Comparison of ENCODE assay signal across 8 cellular contexts in genomic region chr12:50517456-50518048, GRCh38. TPM values are rescaled to one million over a fixed set of nuclear protein-coding genes. Genes with fewer than 3 reads are reported as not detected.
DNase-seq lines count a peak whose midpoint lies in the region; ATAC-seq and TF ChIP-seq lines count a peak whose summit lies in the region.

No MANE protein-coding gene starts in this region.

- H3K4me3 Mint-ChIP-seq in activated T-cell treated with anti-CD3 and anti-CD28 coated beads, Interleukin-2, amount 50 U/mL, for 4 hours, result no peak overlapping the region

- peaks cover 10% of the 10 kb centered on the region for H3K36me3 Mint-ChIP-seq in activated T-cell treated with anti-CD3 and anti-CD28 coated beads, Interleukin-2, amount 50 U/mL, for 4 hours (ENCODE audit: insufficient read depth)

- no peak for DNase-seq in activated T-cell treated with anti-CD3 and anti-CD28 coated beads, Interleukin-2, amount 50 U/mL, for 4 hours
- DNase-seq in activated T-cell treated with anti-CD3 and anti-CD28 coated beads, Interleukin-2, amount 50 U/mL, for 1 hour, result no peak
- peak; percentile 42 for DNase-seq in hepatic stellate cell (ENCODE audit: low spot score)
- no peak for DNase-seq in NCI-H526 (lab: John Stamatoyannopoulos, UW)
- DNase-seq in AG08395 (ENCODE audit: low spot score), result no peak
- DNase-seq in inferior parietal cortex (ENCODE audit: extremely low spot score), result no peak

- no peaks in the 10 kb centered on the region for H3K9me3 Mint-ChIP-seq in activated T-cell treated with anti-CD3 and anti-CD28 coated beads, Interleukin-2, amount 50 U/mL, for 4 hours

- H3K27me3 Mint-ChIP-seq in activated T-cell treated with anti-CD3 and anti-CD28 coated beads, Interleukin-2, amount 50 U/mL, for 4 hours (ENCODE audit: low read depth), result no peaks in the 10 kb centered on the region

- H3K4me1 Mint-ChIP-seq in activated T-cell treated with anti-CD3 and anti-CD28 coated beads, Interleukin-2, amount 50 U/mL, for 4 hours (ENCODE audit: low read depth), result peaks cover 67% of the 10 kb centered on the region

- ATAC-seq in activated T-cell treated with anti-CD3 and anti-CD28 coated beads, Interleukin-2, amount 50 U/mL, for 4 hours, result peak; percentile 89 to 94
- peak; percentile 78 for ATAC-seq in HG03066 (IDR thresholded peaks at IDR 0.05; ENCODE audit: low read depth, unreplicated experiment)
- ATAC-seq in SK-N-SH treated with all-trans-retinoic acid at 6 μM for 48 hours, result peak; percentile 70

TF ChIP-seq in SK-N-SH treated with all-trans-retinoic acid at 6 μM for 48 hours, 23 proteins besides CTCF, POLR2A, EP300 and RAD21:
- TF ChIP-seq GLIS3 (CRISPR knock-in tag; IDR thresholded peaks at IDR 0.05) (no peak), PPARA (CRISPR knock-in tag; IDR thresholded peaks at IDR 0.05; ENCODE audit: borderline replicate concordance) (no peak), ZNF565 (CRISPR knock-in tag; conservative IDR thresholded peaks at IDR 0.05; ENCODE audit: low read depth) (no peak), ZFP3 (CRISPR knock-in tag; IDR thresholded peaks at IDR 0.05) (no peak), CSRNP3 (CRISPR knock-in tag; IDR thresholded peaks at IDR 0.05) (no peak), ISL1 (CRISPR knock-in tag; IDR thresholded peaks at IDR 0.05) (no peak), ZNF8 (CRISPR knock-in tag; IDR thresholded peaks at IDR 0.05) (no peak), TOX (CRISPR knock-in tag; IDR thresholded peaks at IDR 0.05; ENCODE audit: borderline replicate concordance) (no peak), ZNF70 (CRISPR knock-in tag; IDR thresholded peaks at IDR 0.05) (no peak), TSHZ2 (CRISPR knock-in tag; IDR thresholded peaks at IDR 0.05) (no peak), CSDC2 (CRISPR knock-in tag; IDR thresholded peaks at IDR 0.05) (no peak), BACH2 (CRISPR knock-in tag; IDR thresholded peaks at IDR 0.05; ENCODE audit: borderline replicate concordance) (no peak), CREB5 (CRISPR knock-in tag; IDR thresholded peaks at IDR 0.05; ENCODE audit: low read depth) (no peak), ESRRG (CRISPR knock-in tag; IDR thresholded peaks at IDR 0.05) (no peak), SNAI2 (CRISPR knock-in tag; IDR thresholded peaks at IDR 0.05) (no peak), ZFP30 (CRISPR knock-in tag; IDR thresholded peaks at IDR 0.05) (no peak), ZC3H10 (CRISPR knock-in tag; IDR thresholded peaks at IDR 0.05) (no peak), TCF4 (CRISPR knock-in tag; IDR thresholded peaks at IDR 0.05; ENCODE audit: borderline replicate concordance) (no peak)

RNA-seq across cellular contexts. Expression of gene DIP2B, which starts 12.8 kb away (rescaled TPM):
- total RNA-seq in activated T-cell treated with anti-CD3 and anti-CD28 coated beads, Interleukin-2, amount 50 U/mL, for 4 hours, result 10 to 100 TPM; 29.9 to 49.0 (median 40.2) TPM
